In genomic region chr5:68305223-68305865, GRCh38 we compare ENCODE assay signal across 17 cellular contexts.
DNase-seq lines count a peak whose midpoint lies in the region; ATAC-seq, FAIRE-seq and TF ChIP-seq lines count a peak whose summit lies in the region.
"Had no signal": no experiment of that assay in that cellular context is flagged by ENCODE, and none has a peak within 500 bp of the region (broad histone marks: within the 10 kb centered on the region; RNA-seq: fewer than 3 reads in every experiment).

No MANE protein-coding gene starts in this region.

- TF ChIP-seq POLR2A in right lobe of liver (IDR thresholded peaks at IDR 0.05) = no peak
- TF ChIP-seq POLR2A in HepG2 (IDR thresholded peaks at IDR 0.05; ENCODE audit: insufficient read depth in 1 of 2, low read depth in 2 of 2, low read length in 2 of 2) = no peak
- TF ChIP-seq POLR2A in testis (IDR thresholded peaks at IDR 0.05) = no peak

- no TSS peak for BruUV-seq in HepG2 (replicated peaks; lab: Mats Ljungman, UMichigan)

- ATAC-seq in right lobe of liver = peak; percentile 41 to 56 (median 46)
- ATAC-seq in HepG2 = no peak
- peak; percentile 77 to 84 (median 79) for ATAC-seq in pancreas
- ATAC-seq in HG03378 (IDR thresholded peaks at IDR 0.05; ENCODE audit: unreplicated experiment) = no peak

- in situ Hi-C loops in HepG2 (cut with HindIII; ENCODE audit: extremely low pct_ligation_motif_present, low pct_unique_long_range_greater_than_20kb) = no loop called here

- TF ChIP-seq CTCF in right lobe of liver (IDR thresholded peaks at IDR 0.05) (no peak), HepG2 (CRISPR knock-in tag; IDR thresholded peaks at IDR 0.05) (no peak), pancreas (IDR thresholded peaks at IDR 0.05) (no peak), testis (IDR thresholded peaks at IDR 0.05) (no peak)

- no peak overlapping the region for H2AFZ ChIP-seq in HepG2 (ENCODE audit: low read length)

- no peaks in the 10 kb centered on the region for H3K79me2 ChIP-seq in HepG2 (ENCODE audit: insufficient read depth, low read length)

- H3K4me3 ChIP-seq in right lobe of liver = no peak overlapping the region
- H3K4me3 ChIP-seq in HepG2 (replicated peaks in 1 of 3; ENCODE audit: insufficient read depth in 1 of 3, low read depth in 2 of 3, low read length in 3 of 3) = no peak overlapping the region
- no peak overlapping the region for H3K4me3 ChIP-seq in pancreas
- H3K4me3 ChIP-seq in testis = no peak overlapping the region

- H3K9ac ChIP-seq in HepG2 (ENCODE audit: insufficient read depth, low read depth, low read length) = no peak overlapping the region

- no peak overlapping the region for H3K4me2 ChIP-seq in HepG2 (ENCODE audit: low read depth, low read length)

- DNase-seq in NCI-H345 (lab: John Stamatoyannopoulos, UW) = peak; percentile 21
- no peak for DNase-seq in NCI-H345 treated with DMSO at 0.1 percent for 48 hours (lab: John Stamatoyannopoulos, UW; ENCODE audit: unreplicated experiment)
- peak in 1 of 3 donors; percentile 60 for DNase-seq in right lobe of liver
- no peak for DNase-seq in HepG2 (ENCODE audit: low spot score)
- peak; percentile 51 to 72 (median 60) for DNase-seq in pancreas
- DNase-seq in Kasumi-1 (lab: John Stamatoyannopoulos, UW) = no peak
- no peak for DNase-seq in testis
- DNase-seq: H9; NCI-H1105 treated with DMSO at 0.1 percent for 48 hours; NCI-H187; NCI-H226; NCI-H526; NK-92 treated with Interleukin-12 subunit alpha and Interleukin-12 subunit beta, amount 100 ng/mL, for 24 hours; SIG-M5 had no signal

- FAIRE-seq in HepG2 (lab: Jason Lieb, UNC) = no peak
- no peak for FAIRE-seq in pancreas (lab: Jason Lieb, UNC)
- FAIRE-seq: G401.6, RCC 7860 had no signal

- no peaks in the 10 kb centered on the region for H4K20me1 ChIP-seq in HepG2 (ENCODE audit: insufficient read depth, low read length)

- WGBS in right lobe of liver (ENCODE audit: insufficient coverage, low coverage, low lambda C conversion rate, missing lambda C conversion rate) = 17% methylated on average over 1 of the region's 1 CpG
- WGBS in HepG2 (ENCODE audit: low lambda C conversion rate) = 0% methylated on average over 1 of the region's 1 CpG
- 6 to 9% methylated on average over 1 of the region's 1 CpG for WGBS in pancreas, 2 donors
- 52 to 67% methylated on average over 1 of the region's 1 CpG for WGBS in testis, 2 donors

- H3K9me3 ChIP-seq in right lobe of liver (no peaks in the 10 kb centered on the region), HepG2 (ENCODE audit: low read length) (no peaks in the 10 kb centered on the region), pancreas (no peaks in the 10 kb centered on the region), testis (no peaks in the 10 kb centered on the region)

- no peak for TF ChIP-seq RAD21 in HepG2 (CRISPR knock-in tag; IDR thresholded peaks at IDR 0.05)

- H3K4me1 ChIP-seq in right lobe of liver = no peaks in the 10 kb centered on the region
- H3K4me1 ChIP-seq in HepG2 (ENCODE audit: insufficient read depth, low read length) = no peaks in the 10 kb centered on the region
- peaks cover 8 to 17% (median 14%) of the 10 kb centered on the region in 3 donors for H3K4me1 ChIP-seq in pancreas
- no peaks in the 10 kb centered on the region for H3K4me1 ChIP-seq in testis

- intact Hi-C loops in right lobe of liver (cut with DNase I) (no loop called here), HepG2 (cut with micrococcal nuclease; ENCODE audit: unreplicated experiment) (no loop called here), pancreas (cut with DNase I) (no loop called here), testis (cut with DNase I; ENCODE audit: low total_unique reads) (no loop called here)

- TF ChIP-seq EP300 in HepG2 (IDR thresholded peaks at IDR 0.05; ENCODE audit: low read depth in 2 of 2, low read length in 2 of 2) (no peak), HepG2 (CRISPR knock-in tag; IDR thresholded peaks at IDR 0.05; ENCODE audit: borderline replicate concordance) (no peak)

- POLR2A ChIA-PET in HepG2 (lab: Yijun Ruan, JAX) = no interaction called here

- no peaks in the 10 kb centered on the region for H3K27me3 ChIP-seq in right lobe of liver
- H3K27me3 ChIP-seq in HepG2 (ENCODE audit: control insufficient read depth in 1 of 2, insufficient read depth in 2 of 2, low read length in 2 of 2) = peaks cover 0 to 4% of the 10 kb centered on the region in 2 experiments; a peak in 1 of 5 replicates
- H3K27me3 ChIP-seq in pancreas = no peaks in the 10 kb centered on the region
- H3K27me3 ChIP-seq in testis = no peaks in the 10 kb centered on the region

- no peak overlapping the region for H3K27ac ChIP-seq in right lobe of liver
- H3K27ac ChIP-seq in HepG2 (ENCODE audit: extremely low read length, insufficient read depth, low read length) = no peak overlapping the region
- H3K27ac ChIP-seq in pancreas = no peak overlapping the region
- H3K27ac ChIP-seq in testis = no peak overlapping the region

- CTCF ChIA-PET in HepG2 (lab: Yijun Ruan, JAX; ENCODE audit: low intra/inter-chr PET ratio, low total read pairs) = no interaction called here

- H3K36me3 ChIP-seq in right lobe of liver (peaks cover 0 to 3% (median 0%) of the 10 kb centered on the region in 4 donors), HepG2 (replicated peaks in 1 of 2; ENCODE audit: control insufficient read depth in 1 of 2, insufficient read depth in 2 of 2, low read length in 2 of 2) (no peaks in the 10 kb centered on the region), pancreas (no peaks in the 10 kb centered on the region), testis (ENCODE audit: low read depth, missing control alignments) (no peaks in the 10 kb centered on the region)

TF ChIP-seq in HepG2, 621 proteins besides CTCF, POLR2A, EP300 and RAD21:
- no peak for TF ChIP-seq MEF2D (CRISPR knock-in tag; IDR thresholded peaks at IDR 0.05)
- TF ChIP-seq KAT7 (CRISPR knock-in tag; IDR thresholded peaks at IDR 0.05; ENCODE audit: borderline replicate concordance) = no peak
- TF ChIP-seq NCOA2 (CRISPR knock-in tag; IDR thresholded peaks at IDR 0.05) = no peak
- no peak for TF ChIP-seq ZNF101 (CRISPR knock-in tag; IDR thresholded peaks at IDR 0.05; ENCODE audit: borderline replicate concordance, low read depth)
- TF ChIP-seq HHEX (CRISPR knock-in tag; IDR thresholded peaks at IDR 0.05) = no peak
- no peak for TF ChIP-seq ATF1 (CRISPR knock-in tag; IDR thresholded peaks at IDR 0.05)
- TF ChIP-seq NFE2L2 (IDR thresholded peaks at IDR 0.05; ENCODE audit: low read length) = no peak
- no peak for TF ChIP-seq ZNF569 (CRISPR knock-in tag; IDR thresholded peaks at IDR 0.05; ENCODE audit: borderline replicate concordance)
- no peak for TF ChIP-seq ZFP36L2 (CRISPR knock-in tag; IDR thresholded peaks at IDR 0.05)
- no peak for TF ChIP-seq ZNF850 (CRISPR knock-in tag; conservative IDR thresholded peaks at IDR 0.05)
- no peak for TF ChIP-seq ZNF784 (CRISPR knock-in tag; IDR thresholded peaks at IDR 0.05; ENCODE audit: borderline replicate concordance)

Comparison
In these comparisons a context has a peak if more than half of its experiments do, and no peak if none do; other contexts are left out.
1. DNase-seq: peak in NCI-H345 (single experiment) and pancreas (6 of 6); none in NCI-H345 treated with DMSO at 0.1 percent for 48 hours (single experiment), HepG2 (single experiment), Kasumi-1 (0 of 2) and testis (single experiment).
2. ATAC-seq: peak in right lobe of liver (4 of 4) and pancreas (4 of 4); none in HepG2 (single experiment) and HG03378 (single experiment).